ENCODE assay signal across 27 cellular contexts in genomic region chr2:118661184-118661583, GRCh38.
DNase-seq lines count a peak whose midpoint lies in the region; ATAC-seq and TF ChIP-seq lines count a peak whose summit lies in the region.
"Had no signal": no experiment of that assay in that cellular context is flagged by ENCODE, and none has a peak within 500 bp of the region (broad histone marks: within the 10 kb centered on the region; RNA-seq: fewer than 3 reads in every experiment).

No MANE protein-coding gene starts in this region.

- H3K4me3 Mint-ChIP-seq in nephron progenitor cell, result no peak overlapping the region
- no peak overlapping the region for H3K4me3 Mint-ChIP-seq in CD8-positive, alpha-beta T cell
- H3K4me3 Mint-ChIP-seq: activated T-cell treated with anti-CD3 and anti-CD28 coated beads, Interleukin-2, amount 50 U/mL, for 4 hours; effector memory CD8-positive, alpha-beta T cell had no signal

- in situ Hi-C loops in SK-MEL-5 (cut with HindIII; ENCODE audit: low pct_unique_long_range_greater_than_20kb, low sequenced_read_pairs), result no loop called here

- no peaks in the 10 kb centered on the region for H3K9me3 ChIP-seq in CD8-positive, alpha-beta T cell (ENCODE audit: low read length)
- H3K9me3 ChIP-seq: BE2C, Caco-2, mucosa of descending colon, neutrophil, thyroid gland had no signal

- no peak for TF ChIP-seq CTCF in nephron progenitor cell (IDR thresholded peaks at IDR 0.05)
- TF ChIP-seq CTCF in CD8-positive, alpha-beta T cell (IDR thresholded peaks at IDR 0.05), result no peak

- no peaks in the 10 kb centered on the region for H3K9me3 Mint-ChIP-seq in nephron progenitor cell
- H3K9me3 Mint-ChIP-seq in CD8-positive, alpha-beta T cell, result peaks cover 5% of the 10 kb centered on the region
- H3K9me3 Mint-ChIP-seq: activated T-cell treated with anti-CD3 and anti-CD28 coated beads, Interleukin-2, amount 50 U/mL, for 4 hours had no signal

- peak; percentile 22 for DNase-seq in H4 (ENCODE audit: low spot score)
- peak; percentile 23 for DNase-seq in SK-MEL-5 (ENCODE audit: low read depth, low spot score)
- DNase-seq in fibroblast of gingiva (ENCODE audit: low read depth), result peak; percentile 38
- DNase-seq in stromal cell of bone marrow (ENCODE audit: low read depth), result peak; percentile 64
- DNase-seq in nephron progenitor cell, result no peak
- no peak for DNase-seq in CD8-positive, alpha-beta T cell
- DNase-seq in left colon, result no peak
- DNase-seq: activated CD4-positive, CD25-positive, alpha-beta regulatory T cell treated with anti-CD3 and anti-CD28 coated beads, Interleukin-2, amount 50 U/mL, for 72 hours; activated CD8-positive, alpha-beta memory T cell treated with anti-CD3 and anti-CD28 coated beads for 24 hours; activated naive CD4-positive, alpha-beta T cell treated with anti-CD3 and anti-CD28 coated beads, Interleukin-2, amount 50 U/mL, for 16 hours; activated T-cell treated with anti-CD3 and anti-CD28 coated beads, Interleukin-2, amount 50 U/mL, for 4 hours; anterior cingulate cortex; BE2C; Caco-2; cerebellar nuclear complex; effector memory CD8-positive, alpha-beta T cell; KG1; left ventricle myocardium superior; mucosa of descending colon; NCI-H1930; NCI-H446 treated with DMSO at 0.1 percent for 48 hours; stimulated activated CD4-positive, alpha-beta T cell treated with anti-CD3 and anti-CD28 coated beads, Interleukin-2, amount 100 ng/mL, for 48 hours; stimulated activated naive CD4-positive, alpha-beta T cell treated with Interleukin-2 at 50 U/mL for 16 hours; thyroid gland had no signal

- H3K4me1 Mint-ChIP-seq in nephron progenitor cell, result no peaks in the 10 kb centered on the region
- H3K4me1 Mint-ChIP-seq in CD8-positive, alpha-beta T cell (ENCODE audit: low read depth), result no peaks in the 10 kb centered on the region

- no peaks in the 10 kb centered on the region for H3K36me3 ChIP-seq in CD8-positive, alpha-beta T cell (ENCODE audit: insufficient read depth, low read length)
- H3K36me3 ChIP-seq: BE2C, neutrophil, thyroid gland had no signal

- intact Hi-C loops in CD8-positive, alpha-beta T cell (cut with DNase I, micrococcal nuclease), result no loop called here
- intact Hi-C loops in left colon (cut with DNase I, micrococcal nuclease), result no loop called here

- H3K4me1 ChIP-seq in CD8-positive, alpha-beta T cell (ENCODE audit: insufficient read depth, low read length), result no peaks in the 10 kb centered on the region
- H3K4me1 ChIP-seq: BE2C, Caco-2, thyroid gland had no signal

- H3K27ac Mint-ChIP-seq in nephron progenitor cell, result no peak overlapping the region
- H3K27ac Mint-ChIP-seq in CD8-positive, alpha-beta T cell, result no peak overlapping the region
- H3K27ac Mint-ChIP-seq: effector memory CD8-positive, alpha-beta T cell had no signal

- peaks cover 10% of the 10 kb centered on the region for H3K27me3 Mint-ChIP-seq in nephron progenitor cell (ENCODE audit: low read depth, poor library complexity)
- peaks cover 2% of the 10 kb centered on the region for H3K27me3 Mint-ChIP-seq in CD8-positive, alpha-beta T cell (ENCODE audit: low read depth)

- no peak for ATAC-seq in CD8-positive, alpha-beta T cell
- ATAC-seq in left colon, result no peak
- ATAC-seq: activated T-cell treated with anti-CD3 and anti-CD28 coated beads, Interleukin-2, amount 50 U/mL, for 4 hours; effector memory CD8-positive, alpha-beta T cell; left ventricle myocardium superior; mucosa of descending colon had no signal

- CTCF ChIA-PET in CD8-positive, alpha-beta T cell (lab: Charles Lee), result no interaction called here

- H3K27ac ChIP-seq in CD8-positive, alpha-beta T cell (ENCODE audit: low read depth, low read length), result no peak overlapping the region
- H3K27ac ChIP-seq: neutrophil, RWPE1, thyroid gland had no signal

- H3K4me3 ChIP-seq in CD8-positive, alpha-beta T cell (ENCODE audit: low read depth, low read length), result no peak overlapping the region
- H3K4me3 ChIP-seq: mucosa of descending colon, smooth muscle cell, thyroid gland had no signal

- no peaks in the 10 kb centered on the region for H3K27me3 ChIP-seq in CD8-positive, alpha-beta T cell (ENCODE audit: insufficient read depth, low read length)
- H3K27me3 ChIP-seq: BE2C, neutrophil, thyroid gland had no signal

- no peaks in the 10 kb centered on the region for H3K36me3 Mint-ChIP-seq in nephron progenitor cell (ENCODE audit: low read depth)
- no peaks in the 10 kb centered on the region for H3K36me3 Mint-ChIP-seq in CD8-positive, alpha-beta T cell

- POLR2A ChIA-PET in CD8-positive, alpha-beta T cell (lab: Charles Lee), result no interaction called here

Comparison
In these comparisons a context has a peak if more than half of its experiments do, and no peak if none do; other contexts are left out.
1. DNase-seq: peak in H4 (single experiment), SK-MEL-5 (single experiment), fibroblast of gingiva (single experiment) and stromal cell of bone marrow (single experiment); none in nephron progenitor cell (single experiment), CD8-positive, alpha-beta T cell (0 of 7) and left colon (0 of 2).